ENCODE assay signal across 1 cellular context in genomic region chr2:200757414-200757813, GRCh38.
TF ChIP-seq lines count a peak whose summit lies in the region.

No MANE protein-coding gene starts in this region.

TF ChIP-seq in WTC11, 78 proteins besides CTCF, POLR2A, EP300 and RAD21 (continued from another document):
- TF ChIP-seq E2F5 (CRISPR knock-in tag; IDR thresholded peaks at IDR 0.05) (no peak), MAX (CRISPR knock-in tag; IDR thresholded peaks at IDR 0.05) (no peak), EMX1 (CRISPR knock-in tag; IDR thresholded peaks at IDR 0.05) (no peak), MLX (CRISPR knock-in tag; IDR thresholded peaks at IDR 0.05) (no peak)
TF ChIP-seq in WTC11: peak in this region for 0.
